11 cellular contexts compared by ENCODE assay signal in the genomic region with DNA sequence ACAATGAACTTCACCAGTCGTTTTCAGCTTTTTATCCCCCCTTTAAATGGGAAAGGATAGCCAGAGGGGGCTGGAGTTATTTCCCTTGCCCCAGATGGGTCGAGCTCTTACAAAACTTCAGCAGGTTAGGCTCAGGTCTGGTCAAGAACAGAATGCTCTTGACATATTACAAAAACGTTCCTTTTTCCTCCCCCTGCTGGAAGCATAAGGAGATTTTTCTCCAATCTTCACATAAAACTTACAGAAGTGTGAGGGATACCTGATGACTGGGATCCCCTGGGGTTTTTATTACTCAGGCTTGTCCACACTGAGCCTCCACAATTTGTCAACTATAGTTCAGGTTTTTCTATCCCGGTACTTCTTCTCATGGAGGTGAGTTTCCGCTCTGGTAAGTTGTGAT.
A peak's percentile ranks its signal among the peaks of the same experiment; 100 is the strongest.
DNase-seq lines count a peak whose midpoint lies in the region; ATAC-seq and TF ChIP-seq lines count a peak whose summit lies in the region.
"Had no signal": no experiment of that assay in that cellular context is flagged by ENCODE, and none has a peak within 500 bp of the region (broad histone marks: within the 10 kb centered on the region; RNA-seq: fewer than 3 reads in every experiment).

No MANE protein-coding gene starts in this region.

- H3K4me3 Mint-ChIP-seq in type B pancreatic cell: no peak overlapping the region
- H3K4me3 Mint-ChIP-seq: central memory CD8-positive, alpha-beta T cell had no signal

- no peak overlapping the region for H3K4me2 ChIP-seq in OCI-LY3 (ENCODE audit: low read length)

- no peaks in the 10 kb centered on the region for H3K4me1 Mint-ChIP-seq in type B pancreatic cell (ENCODE audit: unreplicated experiment)
- H3K4me1 Mint-ChIP-seq: central memory CD8-positive, alpha-beta T cell had no signal

- no peak overlapping the region for H2AFZ ChIP-seq in OCI-LY3 (ENCODE audit: low read depth, low read length)

- H3K79me2 ChIP-seq in OCI-LY3 (ENCODE audit: low read length): no peaks in the 10 kb centered on the region

- H3K4me3 ChIP-seq in heart right ventricle (no peak overlapping the region), OCI-LY3 (ENCODE audit: low read length) (no peak overlapping the region), epithelial cell of proximal tubule (ENCODE audit: low read depth, low read length) (no peak overlapping the region)
- no peak overlapping the region for H3K4me3 ChIP-seq in effector memory CD4-positive, alpha-beta T cell (ENCODE audit: insufficient read depth, low read depth, low read length, poor library complexity, severe bottlenecking)

- no peak overlapping the region for H3K27ac Mint-ChIP-seq in type B pancreatic cell

- H3K9ac ChIP-seq in OCI-LY3 (ENCODE audit: low read length): no peak overlapping the region

- peaks cover 24% of the 10 kb centered on the region for H3K27me3 Mint-ChIP-seq in type B pancreatic cell

- ATAC-seq in heart right ventricle (no peak), left cardiac atrium (no peak), HG02884 (IDR thresholded peaks at IDR 0.05; ENCODE audit: unreplicated experiment) (no peak)

- H3K27ac ChIP-seq in heart right ventricle (no peak overlapping the region), OCI-LY3 (ENCODE audit: low read length) (no peak overlapping the region)
- no peak overlapping the region for H3K27ac ChIP-seq in effector memory CD4-positive, alpha-beta T cell (ENCODE audit: insufficient read depth, low read length, poor library complexity, severe bottlenecking)

- H3K9me3 Mint-ChIP-seq in type B pancreatic cell: no peaks in the 10 kb centered on the region
- H3K9me3 Mint-ChIP-seq: central memory CD8-positive, alpha-beta T cell had no signal

- intact Hi-C loops in heart right ventricle (cut with DNase I) (loop anchor here in 7 of 10 donors (2.0 to 10.0 kb wide), 4 partner anchors 67 to 72 kb away; a partner anchor contains a TSS), left cardiac atrium (cut with DNase I) (loop anchor here in 1 of 2 donors (5.0 kb wide), 1 partner anchor 67 kb away; no protein-coding TSS in a partner anchor)

- H3K4me1 ChIP-seq in heart right ventricle (no peaks in the 10 kb centered on the region), OCI-LY3 (ENCODE audit: low read length) (no peaks in the 10 kb centered on the region)
- no peaks in the 10 kb centered on the region for H3K4me1 ChIP-seq in effector memory CD4-positive, alpha-beta T cell (ENCODE audit: control insufficient read depth, insufficient read depth, low read length, poor library complexity, severe bottlenecking)

- WGBS in heart right ventricle, 2 donors: 55 to 63% methylated on average over 5 of the region's 5 CpGs

- H3K9me3 ChIP-seq in heart right ventricle: peaks cover 0 to 26% (median 0%) of the 10 kb centered on the region in 11 donors
- H3K9me3 ChIP-seq in OCI-LY3 (ENCODE audit: insufficient read depth, low read length): no peaks in the 10 kb centered on the region
- H3K9me3 ChIP-seq in effector memory CD4-positive, alpha-beta T cell (ENCODE audit: control insufficient read depth, low read length): no peaks in the 10 kb centered on the region

- TF ChIP-seq CTCF in heart right ventricle (IDR thresholded peaks at IDR 0.05) (peak in 6 of 9 donors; percentile 15 to 39 (median 24)), OCI-LY3 (IDR thresholded peaks at IDR 0.05; ENCODE audit: low read depth, low read length) (peak; percentile 24; the same call in 1 of the 2 replicates), epithelial cell of proximal tubule (conservative IDR thresholded peaks at IDR 0.05; ENCODE audit: low read depth, low read length) (peak; percentile 52), type B pancreatic cell (conservative IDR thresholded peaks at IDR 0.05) (peak; percentile 52)

- H3K36me3 ChIP-seq in heart right ventricle (no peaks in the 10 kb centered on the region), OCI-LY3 (replicated peaks; ENCODE audit: low read depth, low read length) (no peaks in the 10 kb centered on the region)
- H3K36me3 ChIP-seq in effector memory CD4-positive, alpha-beta T cell (ENCODE audit: control insufficient read depth, insufficient read depth, low read length): no peaks in the 10 kb centered on the region

- no peaks in the 10 kb centered on the region for H3K36me3 Mint-ChIP-seq in type B pancreatic cell

- DNase-seq in heart right ventricle (no peak), left cardiac atrium (no peak), epithelial cell of proximal tubule (ENCODE audit: low read depth) (no peak), type B pancreatic cell (ENCODE audit: extremely low spot score, unreplicated experiment) (no peak), anterior cingulate cortex (lab: John Stamatoyannopoulos, UW) (no peak)
- DNase-seq in effector memory CD4-positive, alpha-beta T cell: no peak
- DNase-seq: activated CD4-positive, CD25-positive, alpha-beta regulatory T cell treated with anti-CD3 and anti-CD28 coated beads, Interleukin-2, amount 50 U/mL, for 72 hours; NCI-H82 had no signal

- no peaks in the 10 kb centered on the region for H4K20me1 ChIP-seq in OCI-LY3 (ENCODE audit: insufficient read depth, low read length)

- peaks cover 0 to 6% (median 0%) of the 10 kb centered on the region in 7 donors for H3K27me3 ChIP-seq in heart right ventricle
- H3K27me3 ChIP-seq in OCI-LY3 (ENCODE audit: low read depth, low read length): no peaks in the 10 kb centered on the region; the same call in 1 of the 2 replicates
- no peaks in the 10 kb centered on the region for H3K27me3 ChIP-seq in effector memory CD4-positive, alpha-beta T cell (replicated peaks; ENCODE audit: control insufficient read depth, insufficient read depth, low read length, poor library complexity, severe bottlenecking)
